In genomic region chr5:131379071-131379538, GRCh38 we compare ENCODE assay signal across 1 cellular context.
TF ChIP-seq lines count a peak whose summit lies in the region.

No MANE protein-coding gene starts in this region.

TF ChIP-seq in K562, 482 proteins besides CTCF, POLR2A, EP300 and RAD21 (continued from another document):
- TF ChIP-seq ATF3 (IDR thresholded peaks at IDR 0.05) (peak; percentile 93), ATF3 (CRISPR knock-in tag; conservative IDR thresholded peaks at IDR 0.05) (no peak), CBX5 (IDR thresholded peaks at IDR 0.05; ENCODE audit: borderline replicate concordance, low read depth) (no peak), ZNF316 (IDR thresholded peaks at IDR 0.05) (peak; percentile 79), ZNF561 (CRISPR knock-in tag; conservative IDR thresholded peaks at IDR 0.05) (no peak), CGGBP1 (CRISPR knock-in tag; IDR thresholded peaks at IDR 0.05) (no peak), POLR3A (IDR thresholded peaks at IDR 0.05; ENCODE audit: borderline replicate concordance, extremely low read depth, insufficient read depth, insufficient read length) (no peak), CBX8 (IDR thresholded peaks at IDR 0.05; ENCODE audit: borderline replicate concordance, extremely low read depth, low read depth, low read length, poor library complexity, severe bottlenecking) (no peak), ZNF184 (CRISPR knock-in tag; IDR thresholded peaks at IDR 0.05) (no peak), ZKSCAN1 (IDR thresholded peaks at IDR 0.05; ENCODE audit: low read depth, low read length) (no peak), TCFL5 (CRISPR knock-in tag; conservative IDR thresholded peaks at IDR 0.05) (no peak), RAD51 (IDR thresholded peaks at IDR 0.05; ENCODE audit: borderline replicate concordance, low read depth) (no peak), TEAD2 (tag; IDR thresholded peaks at IDR 0.05) (no peak), HMBOX1 (IDR thresholded peaks at IDR 0.05) (peak; percentile 47; the same call in 1 of the 2 replicates), MLLT1 (IDR thresholded peaks at IDR 0.05) (no peak), ZBTB17 (CRISPR knock-in tag; IDR thresholded peaks at IDR 0.05) (no peak), ETS1 (conservative IDR thresholded peaks at IDR 0.05; ENCODE audit: control insufficient read depth, low read depth, low read length) (no peak)
